Comparison of ENCODE assay signal across 19 cellular contexts in genomic region chr6:73888050-73888449, GRCh38.
DNase-seq lines count a peak whose midpoint lies in the region; ATAC-seq, FAIRE-seq and TF ChIP-seq lines count a peak whose summit lies in the region.
"Had no signal": no experiment of that assay in that cellular context is flagged by ENCODE, and none has a peak within 500 bp of the region (broad histone marks: within the 10 kb centered on the region; RNA-seq: fewer than 3 reads in every experiment).

No MANE protein-coding gene starts in this region.

- no peaks in the 10 kb centered on the region for H3K36me3 Mint-ChIP-seq in activated T-cell treated with anti-CD3 and anti-CD28 coated beads, Interleukin-2, amount 50 U/mL, for 72 hours (ENCODE audit: insufficient read depth in 2 of 2)
- no peaks in the 10 kb centered on the region for H3K36me3 Mint-ChIP-seq in activated T-cell treated with anti-CD3 and anti-CD28 coated beads, Interleukin-2, amount 50 U/mL, for 24 hours (ENCODE audit: low read depth)
- no peaks in the 10 kb centered on the region for H3K36me3 Mint-ChIP-seq in GM23338 (ENCODE audit: low read depth)
- no peaks in the 10 kb centered on the region for H3K36me3 Mint-ChIP-seq in activated CD8-positive, alpha-beta T cell treated with anti-CD3 and anti-CD28 coated beads for 36 hours (ENCODE audit: low read depth)

- BruUV-seq in K562 (replicated peaks; lab: Mats Ljungman, UMichigan) = no TSS peak

- in situ Hi-C loops in K562 (cut with MboI) = no loop called here

- CTCF ChIA-PET in K562 (lab: Yijun Ruan, JAX; ENCODE audit: low intra/inter-chr PET ratio) = no interaction called here
- CTCF ChIA-PET in activated CD8-positive, alpha-beta T cell treated with anti-CD3 and anti-CD28 coated beads for 36 hours (lab: Charles Lee) = no interaction called here

- H3K4me3 ChIP-seq in GM23338 (no peak overlapping the region), K562 (no peak overlapping the region)
- H3K4me3 ChIP-seq: GM23248 had no signal

- no peak for FAIRE-seq in K562 (lab: Jason Lieb, UNC)
- FAIRE-seq: D721Med, GM12891, H54, HTR-8/SVneo had no signal

- DNase-seq in activated T-cell treated with anti-CD3 and anti-CD28 coated beads, Interleukin-2, amount 50 U/mL, for 72 hours = no peak
- DNase-seq in activated T-cell treated with anti-CD3 and anti-CD28 coated beads, Interleukin-2, amount 50 U/mL, for 24 hours = no peak
- no peak for DNase-seq in GM23338 (ENCODE audit: low spot score)
- no peak for DNase-seq in K562 (ENCODE audit: extremely low read depth in 1 of 4, low spot score in 3 of 4)
- no peak for DNase-seq in effector CD8-positive, alpha-beta T cell (lab: John Stamatoyannopoulos, UW)
- DNase-seq in hippocampal formation (lab: John Stamatoyannopoulos, UW) = no peak
- DNase-seq in activated CD8-positive, alpha-beta T cell treated with anti-CD3 and anti-CD28 coated beads for 36 hours = no peak
- DNase-seq: 8988T; BE2C; Caco-2; CD4-positive, alpha-beta T cell; GM23248; HFFc6 had no signal

- H3K4me3 Mint-ChIP-seq in activated T-cell treated with anti-CD3 and anti-CD28 coated beads, Interleukin-2, amount 50 U/mL, for 72 hours = no peak overlapping the region
- no peak overlapping the region for H3K4me3 Mint-ChIP-seq in activated T-cell treated with anti-CD3 and anti-CD28 coated beads, Interleukin-2, amount 50 U/mL, for 24 hours
- no peak overlapping the region for H3K4me3 Mint-ChIP-seq in GM23338
- H3K4me3 Mint-ChIP-seq in activated CD8-positive, alpha-beta T cell treated with anti-CD3 and anti-CD28 coated beads for 36 hours = no peak overlapping the region
- H3K4me3 Mint-ChIP-seq: CD4-positive, alpha-beta T cell; HFFc6 had no signal

- H2AFZ ChIP-seq in GM23338 (no peak overlapping the region), K562 (ENCODE audit: low read depth, low read length) (no peak overlapping the region)
- H2AFZ ChIP-seq: GM23248 had no signal

- no peaks in the 10 kb centered on the region for H4K20me1 ChIP-seq in GM23338 (replicated peaks; ENCODE audit: insufficient read depth)
- no peaks in the 10 kb centered on the region for H4K20me1 ChIP-seq in K562 (replicated peaks; ENCODE audit: control insufficient read depth, insufficient read depth, low read length)

- 4% methylated on average over 4 of the region's 4 CpGs for WGBS in K562 (ENCODE audit: insufficient coverage, low coverage, missing lambda C conversion rate)

- TF ChIP-seq CTCF in GM23338 (conservative IDR thresholded peaks at IDR 0.05; ENCODE audit: low read depth in 2 of 2) (no peak), K562 (IDR thresholded peaks at IDR 0.05 in 2 of 3, conservative IDR thresholded peaks at IDR 0.05 in 1 of 3; ENCODE audit: insufficient read depth in 2 of 3, low read depth in 1 of 3, low read length in 3 of 3) (no peak)
- no peak for TF ChIP-seq CTCF in activated CD8-positive, alpha-beta T cell treated with anti-CD3 and anti-CD28 coated beads for 36 hours (IDR thresholded peaks at IDR 0.05)

- no peaks in the 10 kb centered on the region for H3K9me1 ChIP-seq in K562 (ENCODE audit: control insufficient read depth, insufficient read depth, low read length)

- no peak for ATAC-seq in activated T-cell treated with anti-CD3 and anti-CD28 coated beads, Interleukin-2, amount 50 U/mL, for 72 hours (replicated peaks in 1 of 2)
- ATAC-seq in GM23338 = no peak
- ATAC-seq in K562 = no peak
- ATAC-seq in activated CD8-positive, alpha-beta T cell treated with anti-CD3 and anti-CD28 coated beads for 36 hours = no peak
- ATAC-seq: HCT116 had no signal

- intact Hi-C loops in K562 (cut with micrococcal nuclease) = no loop called here
- intact Hi-C loops in activated CD8-positive, alpha-beta T cell treated with anti-CD3 and anti-CD28 coated beads for 36 hours (cut with micrococcal nuclease) = no loop called here

- no peak overlapping the region for H3K9ac ChIP-seq in K562 (ENCODE audit: insufficient read depth in 1 of 2, low read depth in 2 of 2, low read length in 2 of 2)
- H3K9ac ChIP-seq: GM23248 had no signal

- H3K36me3 ChIP-seq in GM23338 (ENCODE audit: insufficient read depth) = no peaks in the 10 kb centered on the region
- H3K36me3 ChIP-seq in K562 (ENCODE audit: control insufficient read depth, insufficient read depth, low read length) = no peaks in the 10 kb centered on the region
- H3K36me3 ChIP-seq: BE2C had no signal

- H3K79me2 ChIP-seq in GM23338 (replicated peaks; ENCODE audit: insufficient read depth) = no peaks in the 10 kb centered on the region
- H3K79me2 ChIP-seq in K562 (ENCODE audit: control insufficient read depth, insufficient read depth, low read length) = no peaks in the 10 kb centered on the region

- H3K4me1 Mint-ChIP-seq in activated T-cell treated with anti-CD3 and anti-CD28 coated beads, Interleukin-2, amount 50 U/mL, for 72 hours (ENCODE audit: low read depth) = no peaks in the 10 kb centered on the region
- peaks cover 16% of the 10 kb centered on the region for H3K4me1 Mint-ChIP-seq in activated T-cell treated with anti-CD3 and anti-CD28 coated beads, Interleukin-2, amount 50 U/mL, for 24 hours (ENCODE audit: low read depth)
- H3K4me1 Mint-ChIP-seq in GM23338 = peaks cover 17% of the 10 kb centered on the region
- H3K4me1 Mint-ChIP-seq in activated CD8-positive, alpha-beta T cell treated with anti-CD3 and anti-CD28 coated beads for 36 hours (ENCODE audit: low read depth) = peaks cover 9% of the 10 kb centered on the region

- H3K4me2 ChIP-seq in GM23338 (no peak overlapping the region), K562 (ENCODE audit: insufficient read depth, low read length) (no peak overlapping the region)

- H3K27me3 Mint-ChIP-seq in activated T-cell treated with anti-CD3 and anti-CD28 coated beads, Interleukin-2, amount 50 U/mL, for 72 hours (ENCODE audit: low read depth) = no peaks in the 10 kb centered on the region
- no peaks in the 10 kb centered on the region for H3K27me3 Mint-ChIP-seq in activated T-cell treated with anti-CD3 and anti-CD28 coated beads, Interleukin-2, amount 50 U/mL, for 24 hours
- H3K27me3 Mint-ChIP-seq in GM23338 (ENCODE audit: insufficient read depth, low read depth, poor library complexity) = no peaks in the 10 kb centered on the region
- H3K27me3 Mint-ChIP-seq in activated CD8-positive, alpha-beta T cell treated with anti-CD3 and anti-CD28 coated beads for 36 hours = no peaks in the 10 kb centered on the region
- H3K27me3 Mint-ChIP-seq: CD4-positive, alpha-beta T cell had no signal

- H3K27me3 ChIP-seq in GM23338 (ENCODE audit: insufficient read depth) = no peaks in the 10 kb centered on the region
- H3K27me3 ChIP-seq in K562 (ENCODE audit: control insufficient read depth in 2 of 2, insufficient read depth in 2 of 2, low read length in 2 of 2) = no peaks in the 10 kb centered on the region
- H3K27me3 ChIP-seq: BE2C had no signal

- H3F3A ChIP-seq in GM23338 (replicated peaks; ENCODE audit: low read depth) = no peaks in the 10 kb centered on the region

- H3K9me2 ChIP-seq in GM23338 (ENCODE audit: insufficient read depth) = no peaks in the 10 kb centered on the region

- H3K4me1 ChIP-seq in GM23338 (ENCODE audit: insufficient read depth) (peaks cover 8% of the 10 kb centered on the region), K562 (replicated peaks in 1 of 2; ENCODE audit: control insufficient read depth in 2 of 2, insufficient read depth in 2 of 2, low read length in 2 of 2) (no peaks in the 10 kb centered on the region)
- H3K4me1 ChIP-seq: BE2C, Caco-2 had no signal

- H3K27ac ChIP-seq in GM23338 (ENCODE audit: low read depth) = no peak overlapping the region
- H3K27ac ChIP-seq in K562 (ENCODE audit: extremely low read depth, low read depth, low read length) = no peak overlapping the region
- H3K27ac ChIP-seq: C4-2B, GM23248 had no signal

- POLR2A ChIA-PET in K562 (lab: Yijun Ruan, JAX) = no interaction called here
- POLR2A ChIA-PET in activated CD8-positive, alpha-beta T cell treated with anti-CD3 and anti-CD28 coated beads for 36 hours (lab: Charles Lee) = no interaction called here

- no peak for TF ChIP-seq RAD21 in K562 (CRISPR knock-in tag; conservative IDR thresholded peaks at IDR 0.05 in 1 of 2, IDR thresholded peaks at IDR 0.05 in 1 of 2)

- H3K9me3 Mint-ChIP-seq in activated T-cell treated with anti-CD3 and anti-CD28 coated beads, Interleukin-2, amount 50 U/mL, for 72 hours = peaks cover 0 to 4% of the 10 kb centered on the region in 2 donors
- H3K9me3 Mint-ChIP-seq in activated T-cell treated with anti-CD3 and anti-CD28 coated beads, Interleukin-2, amount 50 U/mL, for 24 hours = peaks cover 5% of the 10 kb centered on the region
- H3K9me3 Mint-ChIP-seq in GM23338 = no peaks in the 10 kb centered on the region
- H3K9me3 Mint-ChIP-seq in activated CD8-positive, alpha-beta T cell treated with anti-CD3 and anti-CD28 coated beads for 36 hours = no peaks in the 10 kb centered on the region
- H3K9me3 Mint-ChIP-seq: CD4-positive, alpha-beta T cell; HFFc6 had no signal

- no peaks in the 10 kb centered on the region for H3K9me3 ChIP-seq in K562 (replicated peaks; ENCODE audit: control insufficient read depth, insufficient read depth, low read depth, low read length)
- H3K9me3 ChIP-seq: BE2C, Caco-2 had no signal

- H3K27ac Mint-ChIP-seq in activated T-cell treated with anti-CD3 and anti-CD28 coated beads, Interleukin-2, amount 50 U/mL, for 72 hours = peak overlapping the region; percentile 73
- H3K27ac Mint-ChIP-seq in activated T-cell treated with anti-CD3 and anti-CD28 coated beads, Interleukin-2, amount 50 U/mL, for 24 hours = no peak overlapping the region
- H3K27ac Mint-ChIP-seq in GM23338 = peak overlapping the region; percentile 95
- no peak overlapping the region for H3K27ac Mint-ChIP-seq in activated CD8-positive, alpha-beta T cell treated with anti-CD3 and anti-CD28 coated beads for 36 hours
- H3K27ac Mint-ChIP-seq: CD4-positive, alpha-beta T cell; HFFc6 had no signal

- no peak for TF ChIP-seq EP300 in K562 (IDR thresholded peaks at IDR 0.05; ENCODE audit: low read length)

- no peak for TF ChIP-seq POLR2A in K562 (conservative IDR thresholded peaks at IDR 0.05)

TF ChIP-seq in GM23338, 12 proteins besides CTCF, POLR2A, EP300 and RAD21 (continues in another document):
- TF ChIP-seq EZH2 (IDR thresholded peaks at IDR 0.05; ENCODE audit: low read depth, unreplicated experiment) (no peak), ZNF114 (CRISPR knock-in tag; IDR thresholded peaks at IDR 0.05) (no peak), ZNF331 (CRISPR knock-in tag; IDR thresholded peaks at IDR 0.05; ENCODE audit: low read depth) (no peak)

TF ChIP-seq in K562, 482 proteins besides CTCF, POLR2A, EP300 and RAD21 (continues in another document):
- TF ChIP-seq ARID1B (IDR thresholded peaks at IDR 0.05) (no peak), ZNF583 (CRISPR knock-in tag; IDR thresholded peaks at IDR 0.05) (no peak), ZKSCAN1 (IDR thresholded peaks at IDR 0.05; ENCODE audit: low read depth, low read length) (no peak), ZNF212 (CRISPR knock-in tag; IDR thresholded peaks at IDR 0.05) (no peak), ZNF165 (CRISPR knock-in tag; IDR thresholded peaks at IDR 0.05; ENCODE audit: borderline replicate concordance) (no peak), WHSC1 (IDR thresholded peaks at IDR 0.05; ENCODE audit: low read length) (no peak), NFE2L1 (tag; IDR thresholded peaks at IDR 0.05; ENCODE audit: borderline replicate concordance, low read depth) (peak; percentile 41; the same call in 1 of the 2 replicates), ZBTB1 (CRISPR knock-in tag; IDR thresholded peaks at IDR 0.05; ENCODE audit: borderline replicate concordance, low read depth) (no peak), ETS2 (tag; IDR thresholded peaks at IDR 0.05; ENCODE audit: borderline replicate concordance, poor library complexity, severe bottlenecking) (no peak)

Comparison
In these comparisons a context has a peak if more than half of its experiments do, and no peak if none do; other contexts are left out.
1. H3K27ac Mint-ChIP-seq: peak in activated T-cell treated with anti-CD3 and anti-CD28 coated beads, Interleukin-2, amount 50 U/mL, for 72 hours (single experiment) and GM23338 (single experiment); none in activated T-cell treated with anti-CD3 and anti-CD28 coated beads, Interleukin-2, amount 50 U/mL, for 24 hours (single experiment) and activated CD8-positive, alpha-beta T cell treated with anti-CD3 and anti-CD28 coated beads for 36 hours (single experiment).